ENCODE assay signal across 8 cellular contexts in genomic region chr1:150577557-150578277, GRCh38. TPM values are rescaled to one million over a fixed set of nuclear protein-coding genes. Genes with fewer than 3 reads are reported as not detected.
DNase-seq lines count a peak whose midpoint lies in the region; ATAC-seq and TF ChIP-seq lines count a peak whose summit lies in the region.

No MANE protein-coding gene starts in this region.

- H3K27me3 ChIP-seq in mononuclear cell (ENCODE audit: insufficient read depth, low read length), result no peaks in the 10 kb centered on the region

- TF ChIP-seq CTCF in cardiac fibroblast (IDR thresholded peaks at IDR 0.05; ENCODE audit: low read depth, low read length), result no peak

- DNase-seq in EH (ENCODE audit: low read depth) (peak; percentile 65), NAMALWA (ENCODE audit: low spot score) (peak; percentile 68), cardiac fibroblast (ENCODE audit: low read depth in 2 of 2) (peak; percentile 61 to 69), T-helper 9 cell (no peak), H4 (ENCODE audit: low spot score) (no peak), D341Med (ENCODE audit: low spot score) (no peak)

- no peaks in the 10 kb centered on the region for H3K9me3 ChIP-seq in mononuclear cell (ENCODE audit: low read depth, low read length)

- ATAC-seq in GM21360 (IDR thresholded peaks at IDR 0.05; ENCODE audit: unreplicated experiment), result no peak

- peak overlapping the region; percentile 92 to 99 for H3K4me3 ChIP-seq in cardiac fibroblast (replicated peaks in 1 of 2; ENCODE audit: low read depth in 2 of 2, low read length in 2 of 2)
- H3K4me3 ChIP-seq in mononuclear cell (ENCODE audit: low read length), result peak overlapping the region; percentile 87

- peaks cover 56% of the 10 kb centered on the region for H3K4me1 ChIP-seq in mononuclear cell (ENCODE audit: insufficient read depth, low read length)

RNA-seq across cellular contexts. Expression of gene MCL1, which starts 1.7 kb away (rescaled TPM):
- 1,412 TPM for total RNA-seq in mononuclear cell
- total RNA-seq in H4 (2014; rRNA removed; shearing (Covaris generic)), result 95.2 and 98.6 TPM in 2 replicates

RNA-seq across cellular contexts. Expression of gene ADAMTSL4, which starts 28.5 kb away (rescaled TPM):
- 3.3 TPM for total RNA-seq in mononuclear cell
- total RNA-seq in H4 (2014; rRNA removed; shearing (Covaris generic)), result 0.80 and 1.1 TPM in 2 replicates

RNA-seq across cellular contexts. Expression of gene ENSA, which starts 51.7 kb away (rescaled TPM):
- total RNA-seq in mononuclear cell, result 147 TPM
- total RNA-seq in H4 (2014; rRNA removed; shearing (Covaris generic)), result 143 and 154 TPM in 2 replicates

Comparison
In these comparisons a context has a peak if more than half of its experiments do, and no peak if none do; other contexts are left out.
1. DNase-seq: peak in EH (single experiment), NAMALWA (single experiment) and cardiac fibroblast (2 of 2); none in T-helper 9 cell (single experiment), H4 (single experiment) and D341Med (single experiment).
2. RNA of gene MCL1, which starts 1.7 kb away (total RNA-seq): 1,412 TPM in mononuclear cell (single experiment); 95.2 to 98.6 TPM in H4; every median in the first group is over 10 times any median in the second.